14 cellular contexts compared by ENCODE assay signal in genomic region chr13:93116809-93117208, GRCh38.
DNase-seq lines count a peak whose midpoint lies in the region; ATAC-seq and TF ChIP-seq lines count a peak whose summit lies in the region.
"Had no signal": no experiment of that assay in that cellular context is flagged by ENCODE, and none has a peak within 500 bp of the region (broad histone marks: within the 10 kb centered on the region; RNA-seq: fewer than 3 reads in every experiment).

No MANE protein-coding gene starts in this region.

- no peak overlapping the region for H3K4me2 ChIP-seq in PC-9

- intact Hi-C loops in PC-9 (cut with micrococcal nuclease; ENCODE audit: unreplicated experiment): no loop called here

- CTCF ChIA-PET in PC-9 (lab: Charles Lee): no interaction called here

- H3K9me2 ChIP-seq in PC-9 (ENCODE audit: insufficient read depth): no peaks in the 10 kb centered on the region

- H3K4me3 ChIP-seq in PC-9: no peak overlapping the region
- H3K4me3 ChIP-seq: BLaER1 treated with 17β-estradiol and CSF1 and Interleukin-3, amounts not matched to agents 10 nM and 100 nM had no signal

- H2AFZ ChIP-seq in PC-9: no peak overlapping the region

- no TSS peak for BruUV-seq in PC-9 (replicated peaks; lab: Mats Ljungman, UMichigan)

- DNase-seq in ACHN: peak; percentile 16
- peak; percentile 25 for DNase-seq in HT-29 (ENCODE audit: low spot score)
- no peak for DNase-seq in PC-9
- DNase-seq in iPS-NIHi7 (ENCODE audit: extremely low spot score): peak; percentile 16
- DNase-seq in activated effector memory CD4-positive, alpha-beta T cell treated with Interleukin-2 at 50 U/mL for 16 hours: no peak
- DNase-seq in activated CD8-positive, alpha-beta memory T cell treated with anti-CD3 and anti-CD28 coated beads, Interleukin-2, amount 50 U/mL, for 48 hours: no peak
- DNase-seq: central memory CD4-positive, alpha-beta T cell; HFFc6; left colon; stimulated activated naive CD4-positive, alpha-beta T cell treated with Interleukin-2 at 50 U/mL for 16 hours had no signal

- no peaks in the 10 kb centered on the region for H3K9me3 ChIP-seq in PC-9 (ENCODE audit: insufficient read depth, low read depth)

- H3K36me3 ChIP-seq in PC-9 (ENCODE audit: low read depth): no peaks in the 10 kb centered on the region
- H3K36me3 ChIP-seq: BLaER1 treated with 17β-estradiol and CSF1 and Interleukin-3, amounts not matched to agents 10 nM and 100 nM had no signal

- no peaks in the 10 kb centered on the region for H3K27me3 ChIP-seq in PC-9 (ENCODE audit: insufficient read depth, low read depth)
- H3K27me3 ChIP-seq: BLaER1 treated with 17β-estradiol and CSF1 and Interleukin-3, amounts not matched to agents 10 nM and 100 nM had no signal

- no peak for ATAC-seq in HG02981 (IDR thresholded peaks at IDR 0.05; ENCODE audit: unreplicated experiment)
- no peak for ATAC-seq in GM21723 (IDR thresholded peaks at IDR 0.05; ENCODE audit: unreplicated experiment)
- ATAC-seq: activated CD4-positive, CD25-positive, alpha-beta regulatory T cell treated with anti-CD3 and anti-CD28 coated beads, Interleukin-2, amount 50 U/mL, for 24 hours; left colon had no signal

- in situ Hi-C loops in ACHN (cut with HindIII; ENCODE audit: low pct_ligation_motif_present, low pct_unique_long_range_greater_than_20kb, low sequenced_read_pairs): no loop called here

- 0 out of 2 replicates have a peak, but pooled peaks have one; percentile 29 for TF ChIP-seq CTCF in PC-9 (conservative IDR thresholded peaks at IDR 0.05)

- POLR2A ChIA-PET in PC-9 (lab: Charles Lee; ENCODE audit: unreplicated experiment): no interaction called here

- H4K20me1 ChIP-seq in PC-9 (ENCODE audit: insufficient read depth): no peaks in the 10 kb centered on the region
- H4K20me1 ChIP-seq: BLaER1 treated with 17β-estradiol and CSF1 and Interleukin-3, amounts not matched to agents 10 nM and 100 nM had no signal

- H3F3A ChIP-seq in PC-9 (ENCODE audit: insufficient read depth, low read depth): no peaks in the 10 kb centered on the region

- H3K4me1 ChIP-seq in PC-9 (replicated peaks; ENCODE audit: insufficient read depth): no peaks in the 10 kb centered on the region

- no peak overlapping the region for H3K27ac ChIP-seq in PC-9

- no peaks in the 10 kb centered on the region for H3K79me2 ChIP-seq in PC-9 (ENCODE audit: low read depth)

Comparison
In these comparisons a context has a peak if more than half of its experiments do, and no peak if none do; other contexts are left out.
1. DNase-seq: peak in ACHN (single experiment), HT-29 (single experiment) and iPS-NIHi7 (single experiment); none in PC-9 (0 of 2), activated effector memory CD4-positive, alpha-beta T cell treated with Interleukin-2 at 50 U/mL for 16 hours (single experiment) and activated CD8-positive, alpha-beta memory T cell treated with anti-CD3 and anti-CD28 coated beads, Interleukin-2, amount 50 U/mL, for 48 hours (single experiment).